ENCODE assay signal across 8 cellular contexts in the genomic region with DNA sequence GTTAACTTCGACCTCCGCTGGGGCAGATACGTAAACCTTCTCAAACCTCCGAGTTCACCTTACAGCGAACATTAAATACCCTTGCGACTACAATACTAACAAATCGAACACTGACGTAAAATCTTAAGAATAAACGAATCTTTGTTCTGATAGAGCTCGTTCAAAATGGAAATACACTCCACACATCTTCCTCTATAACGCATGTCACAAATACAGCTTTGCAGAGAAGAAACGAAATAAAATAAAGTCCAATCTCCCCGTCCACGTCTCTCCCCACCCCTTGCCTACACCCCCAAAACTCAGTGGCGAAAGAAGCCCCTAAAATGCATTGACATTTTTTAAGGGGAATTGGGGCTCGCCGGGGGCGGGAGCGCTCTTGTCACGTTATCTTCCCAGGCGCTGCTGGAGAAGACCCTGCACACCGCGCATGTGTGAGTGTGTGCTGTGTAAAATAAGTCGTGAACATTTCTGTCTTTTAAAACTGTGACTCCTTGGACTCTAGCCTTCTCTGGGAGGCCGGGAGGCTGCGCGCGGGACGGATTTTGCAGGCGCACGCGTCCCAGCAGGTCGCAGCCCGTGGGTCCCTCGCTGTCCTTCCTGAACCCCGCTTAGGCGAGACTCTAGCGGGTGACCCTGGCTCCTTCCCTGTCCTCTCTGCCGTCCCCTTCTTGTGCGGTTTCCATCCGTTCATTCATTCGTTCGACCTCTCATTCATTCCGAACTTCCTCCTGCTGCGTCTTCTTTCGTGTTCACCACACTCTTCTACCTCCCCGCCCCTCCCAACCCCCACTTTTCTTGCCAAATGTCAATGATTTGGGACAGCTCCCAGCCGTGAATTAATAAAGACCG. TPM values are rescaled to one million over a fixed set of nuclear protein-coding genes. Genes with fewer than 3 reads are reported as not detected.
DNase-seq lines count a peak whose midpoint lies in the region; TF ChIP-seq lines count a peak whose summit lies in the region.

No MANE protein-coding gene starts in this region.

- peak overlapping the region in 3 of 4 donors; percentile 17 to 41 (median 27) for H3K4me3 ChIP-seq in Peyer's patch
- peak overlapping the region; percentile 22 to 54 (median 36) for H3K4me3 ChIP-seq in skin epidermis

- H3K4me1 ChIP-seq in Peyer's patch = peaks cover 0 to 52% (median 22%) of the 10 kb centered on the region in 4 donors

- H3K27ac Mint-ChIP-seq in glutamatergic neuron (ENCODE audit: unreplicated experiment) = peak overlapping the region; percentile 89

- DNase-seq in NCI-H524 (lab: John Stamatoyannopoulos, UW) = peak; percentile 32 to 55
- DNase-seq in NCI-H524 treated with DMSO at 0.1 percent for 48 hours (lab: John Stamatoyannopoulos, UW) = no peak
- no peak for DNase-seq in Peyer's patch
- peak; percentile 45 for DNase-seq in glutamatergic neuron
- no peak for DNase-seq in medulla oblongata (ENCODE audit: extremely low spot score)
- no peak for DNase-seq in GM20000 (ENCODE audit: low spot score)
- DNase-seq in EL = no peak

- peaks cover 0 to 84% of the 10 kb centered on the region in 2 donors for H3K27me3 ChIP-seq in Peyer's patch

- peaks cover 52% of the 10 kb centered on the region for H3K27me3 Mint-ChIP-seq in glutamatergic neuron (ENCODE audit: unreplicated experiment)

- H3K9me3 ChIP-seq in Peyer's patch = peaks cover 0 to 46% (median 0%) of the 10 kb centered on the region in 4 donors

- H3K36me3 ChIP-seq in Peyer's patch = no peaks in the 10 kb centered on the region

- H3K4me1 Mint-ChIP-seq in glutamatergic neuron (ENCODE audit: low read depth, unreplicated experiment) = peaks cover 17% of the 10 kb centered on the region

- no peak for TF ChIP-seq POLR2A in Peyer's patch (IDR thresholded peaks at IDR 0.05)

- H3K27ac ChIP-seq in Peyer's patch = no peak overlapping the region
- H3K27ac ChIP-seq in skin epidermis = peak overlapping the region in 15 of 21 experiments; percentile 2 to 85 (median 60)

- H3K9me3 Mint-ChIP-seq in glutamatergic neuron (ENCODE audit: unreplicated experiment) = peaks cover 56% of the 10 kb centered on the region

- H3K36me3 Mint-ChIP-seq in glutamatergic neuron (ENCODE audit: unreplicated experiment) = peaks cover 9% of the 10 kb centered on the region

- H3K4me3 Mint-ChIP-seq in glutamatergic neuron (ENCODE audit: unreplicated experiment) = peak overlapping the region; percentile 97

- no peak for TF ChIP-seq CTCF in Peyer's patch (IDR thresholded peaks at IDR 0.05)
- no peak for TF ChIP-seq CTCF in glutamatergic neuron (IDR thresholded peaks at IDR 0.05; ENCODE audit: partially characterized antibody, unreplicated experiment)
- no peak for TF ChIP-seq CTCF in GM20000 (IDR thresholded peaks at IDR 0.05; ENCODE audit: extremely low read depth, missing control alignments)

RNA-seq across cellular contexts. Expression of a gene that starts 2.4 kb away (rescaled TPM):
- total RNA-seq in Peyer's patch (1 to 10 TPM in 2 of 4 donors, not detected in 2; 1.4 to 2.8 TPM), glutamatergic neuron (ENCODE audit: unreplicated experiment) (48.5 TPM)

Comparison
In these comparisons a context has a peak if more than half of its experiments do, and no peak if none do; other contexts are left out.
1. DNase-seq: peak in NCI-H524 (2 of 2) and glutamatergic neuron (single experiment); none in NCI-H524 treated with DMSO at 0.1 percent for 48 hours (single experiment), Peyer's patch (0 of 3), medulla oblongata (single experiment), GM20000 (single experiment) and EL (single experiment).
2. H3K27ac ChIP-seq: peak in skin epidermis (15 of 21); none in Peyer's patch (0 of 4).
3. RNA of a gene that starts 2.4 kb away (total RNA-seq): 48.5 TPM in glutamatergic neuron (single experiment); 1.4 to 2.8 TPM in Peyer's patch; every median in the first group is over 10 times any median in the second.